Comparison of ENCODE assay signal across 1 cellular context in the genomic region with DNA sequence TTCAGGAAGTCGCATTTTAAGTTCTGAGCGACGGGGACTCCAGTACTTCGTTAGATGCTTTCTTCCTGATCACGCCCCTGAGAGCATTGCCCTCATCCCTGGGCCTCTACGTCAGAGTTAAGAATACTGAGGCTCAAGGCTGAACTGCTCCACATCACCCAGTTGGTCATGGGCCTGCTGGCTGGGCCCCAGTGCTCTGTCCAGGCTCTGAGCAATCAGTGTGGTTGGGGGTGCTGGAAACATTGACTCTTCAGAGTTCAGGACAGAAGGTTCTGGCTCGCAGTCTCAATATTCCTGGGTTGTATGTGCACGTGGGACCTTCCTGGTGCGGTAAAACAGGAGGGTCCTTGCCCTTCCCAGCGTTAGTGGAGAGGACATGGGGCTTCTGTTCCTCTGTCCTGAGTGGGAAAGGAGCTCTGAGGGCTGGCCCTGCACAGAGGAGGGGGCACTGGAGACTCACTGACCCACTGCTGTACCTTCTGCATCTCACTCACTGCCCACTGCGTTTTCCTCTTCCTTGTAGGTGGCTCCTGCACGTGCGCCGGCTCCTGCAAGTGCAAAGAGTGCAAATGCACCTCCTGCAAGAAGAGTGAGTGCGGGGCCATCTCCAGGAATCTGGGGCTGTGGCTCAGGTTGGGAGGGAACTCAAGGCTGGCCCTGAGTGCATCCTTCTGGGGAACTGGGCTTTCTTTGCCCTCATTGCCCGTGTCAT.
TF ChIP-seq lines count a peak whose summit lies in the region.

No MANE protein-coding gene starts in this region.

TF ChIP-seq in A549, 52 proteins besides CTCF, POLR2A, EP300 and RAD21 (continued from another document):
- TF ChIP-seq PBX3 (IDR thresholded peaks at IDR 0.05) (no peak), JUN (IDR thresholded peaks at IDR 0.05) (no peak), KDM5A (IDR thresholded peaks at IDR 0.05) (no peak), TP53 (CRISPR knock-in tag; IDR thresholded peaks at IDR 0.05) (no peak), NFE2L2 (conservative IDR thresholded peaks at IDR 0.05; ENCODE audit: low read length) (no peak), RCOR1 (IDR thresholded peaks at IDR 0.05; ENCODE audit: low read depth, low read length) (no peak), BHLHE40 (IDR thresholded peaks at IDR 0.05; ENCODE audit: low read depth, low read length) (no peak), MYC (IDR thresholded peaks at IDR 0.05; ENCODE audit: borderline replicate concordance, low read length) (no peak)
- TF ChIP-seq, protein P1, sequence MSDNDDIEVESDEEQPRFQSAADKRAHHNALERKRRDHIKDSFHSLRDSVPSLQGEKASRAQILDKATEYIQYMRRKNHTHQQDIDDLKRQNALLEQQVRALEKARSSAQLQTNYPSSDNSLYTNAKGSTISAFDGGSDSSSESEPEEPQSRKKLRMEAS (IDR thresholded peaks at IDR 0.05) = no peak
- TF ChIP-seq, protein P2, sequence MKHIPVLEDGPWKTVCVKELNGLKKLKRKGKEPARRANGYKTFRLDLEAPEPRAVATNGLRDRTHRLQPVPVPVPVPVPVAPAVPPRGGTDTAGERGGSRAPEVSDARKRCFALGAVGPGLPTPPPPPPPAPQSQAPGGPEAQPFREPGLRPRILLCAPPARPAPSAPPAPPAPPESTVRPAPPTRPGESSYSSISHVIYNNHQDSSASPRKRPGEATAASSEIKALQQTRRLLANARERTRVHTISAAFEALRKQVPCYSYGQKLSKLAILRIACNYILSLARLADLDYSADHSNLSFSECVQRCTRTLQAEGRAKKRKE (CRISPR knock-in tag; IDR thresholded peaks at IDR 0.05; ENCODE audit: low read depth) = no peak
TF ChIP-seq in A549: peak in this region for 0.
